Comparison of ENCODE assay signal across 20 cellular contexts in genomic region chr19:32809754-32810153, GRCh38. TPM values are rescaled to one million over a fixed set of nuclear protein-coding genes. Genes with fewer than 3 reads are reported as not detected.
DNase-seq lines count a peak whose midpoint lies in the region; ATAC-seq and TF ChIP-seq lines count a peak whose summit lies in the region.
"Had no signal": no experiment of that assay in that cellular context is flagged by ENCODE, and none has a peak within 500 bp of the region (broad histone marks: within the 10 kb centered on the region; RNA-seq: fewer than 3 reads in every experiment).

No MANE protein-coding gene starts in this region.

- TF ChIP-seq CTCF in LNCaP clone FGC (IDR thresholded peaks at IDR 0.05; ENCODE audit: control insufficient read depth, extremely low read depth, insufficient read depth): no peak
- TF ChIP-seq CTCF in foreskin keratinocyte (conservative IDR thresholded peaks at IDR 0.05): no peak

- H3K4me3 Mint-ChIP-seq in activated CD4-positive, alpha-beta T cell treated with anti-CD3 and anti-CD28 coated beads for 36 hours: no peak overlapping the region
- no peak overlapping the region for H3K4me3 Mint-ChIP-seq in activated CD4-positive, alpha-beta T cell treated with anti-CD3 and anti-CD28 coated beads, Interleukin-2, amount 10 ng/mL, durations not matched to agents 24 days and 14 days
- H3K4me3 Mint-ChIP-seq in activated T-helper 17 cell treated with anti-CD3 and anti-CD28 coated beads, Interleukin-2, amount 50 U/mL, for 72 hours: peak overlapping the region; percentile 29
- H3K4me3 Mint-ChIP-seq in naive thymus-derived CD8-positive, alpha-beta T cell: peak overlapping the region in 8 of 10 donors; percentile 36 to 68 (median 56)
- no peak overlapping the region for H3K4me3 Mint-ChIP-seq in stimulated activated memory B cell treated with anti-CD40 and anti-IgM and Interleukin-4, amounts not matched to agents 10 μg/mL and 1 μg/mL and 100 μg/mL, for 72 hours

- intact Hi-C loops in activated CD4-positive, alpha-beta T cell treated with anti-CD3 and anti-CD28 coated beads for 36 hours (cut with DNase I, micrococcal nuclease): no loop called here
- intact Hi-C loops in activated CD4-positive, alpha-beta T cell treated with anti-CD3 and anti-CD28 coated beads, Interleukin-2, amount 10 ng/mL, durations not matched to agents 24 days and 14 days (cut with micrococcal nuclease): no loop called here

- no peak for DNase-seq in activated CD4-positive, alpha-beta T cell treated with anti-CD3 and anti-CD28 coated beads for 36 hours
- DNase-seq in activated CD4-positive, alpha-beta T cell treated with anti-CD3 and anti-CD28 coated beads, Interleukin-2, amount 10 ng/mL, durations not matched to agents 24 days and 14 days: no peak
- peak; percentile 15 for DNase-seq in LNCaP clone FGC (ENCODE audit: low read depth)
- DNase-seq in naive thymus-derived CD8-positive, alpha-beta T cell: no peak
- DNase-seq in foreskin keratinocyte: no peak
- no peak for DNase-seq in islet precursor cell
- DNase-seq: DND-41, GDM1, GOT3, NCI-H1092, NCI-H1694, NCI-H226, NCI-H526 treated with DMSO at 0.1 percent for 48 hours had no signal

- peak; percentile 39 for ATAC-seq in activated CD4-positive, alpha-beta T cell treated with anti-CD3 and anti-CD28 coated beads for 36 hours
- ATAC-seq in activated T-helper 17 cell treated with anti-CD3 and anti-CD28 coated beads, Interleukin-2, amount 50 U/mL, for 72 hours (replicated peaks): peak; percentile 38
- ATAC-seq in naive thymus-derived CD8-positive, alpha-beta T cell: no peak
- ATAC-seq in foreskin keratinocyte: no peak
- no peak for ATAC-seq in stimulated activated memory B cell treated with anti-CD40 and anti-IgM and Interleukin-4, amounts not matched to agents 10 μg/mL and 1 μg/mL and 100 μg/mL, for 72 hours
- ATAC-seq: GM12878 had no signal

- H3K4me1 ChIP-seq in foreskin keratinocyte: no peaks in the 10 kb centered on the region
- H3K4me1 ChIP-seq: SJSA1 had no signal

- CTCF ChIA-PET in activated CD4-positive, alpha-beta T cell treated with anti-CD3 and anti-CD28 coated beads for 36 hours (lab: Charles Lee): interaction anchor here (0.6 kb wide), 1 partner anchor 27 kb away, joined by 3 read pairs; no protein-coding TSS in a partner anchor

- no peak overlapping the region for H3K27ac Mint-ChIP-seq in activated CD4-positive, alpha-beta T cell treated with anti-CD3 and anti-CD28 coated beads for 36 hours
- no peak overlapping the region for H3K27ac Mint-ChIP-seq in activated CD4-positive, alpha-beta T cell treated with anti-CD3 and anti-CD28 coated beads, Interleukin-2, amount 10 ng/mL, durations not matched to agents 24 days and 14 days
- peak overlapping the region; percentile 51 for H3K27ac Mint-ChIP-seq in activated T-helper 17 cell treated with anti-CD3 and anti-CD28 coated beads, Interleukin-2, amount 50 U/mL, for 72 hours
- H3K27ac Mint-ChIP-seq in naive thymus-derived CD8-positive, alpha-beta T cell: peak overlapping the region in 3 of 10 donors; percentile 37 to 87 (median 86)
- H3K27ac Mint-ChIP-seq in stimulated activated memory B cell treated with anti-CD40 and anti-IgM and Interleukin-4, amounts not matched to agents 10 μg/mL and 1 μg/mL and 100 μg/mL, for 72 hours: no peak overlapping the region

- peak overlapping the region; percentile 4; the same call in 1 of the 2 replicates for H3K4me3 ChIP-seq in LNCaP clone FGC (ENCODE audit: low read depth, low read length)
- H3K4me3 ChIP-seq: GM12878, PC-9, SJSA1 had no signal

- H3K27me3 Mint-ChIP-seq in activated CD4-positive, alpha-beta T cell treated with anti-CD3 and anti-CD28 coated beads for 36 hours: no peaks in the 10 kb centered on the region
- peaks cover 22% of the 10 kb centered on the region for H3K27me3 Mint-ChIP-seq in activated CD4-positive, alpha-beta T cell treated with anti-CD3 and anti-CD28 coated beads, Interleukin-2, amount 10 ng/mL, durations not matched to agents 24 days and 14 days
- no peaks in the 10 kb centered on the region for H3K27me3 Mint-ChIP-seq in activated T-helper 17 cell treated with anti-CD3 and anti-CD28 coated beads, Interleukin-2, amount 50 U/mL, for 72 hours
- H3K27me3 Mint-ChIP-seq in naive thymus-derived CD8-positive, alpha-beta T cell: peaks cover 0 to 8% (median 0%) of the 10 kb centered on the region in 5 donors
- peaks cover 20% of the 10 kb centered on the region for H3K27me3 Mint-ChIP-seq in stimulated activated memory B cell treated with anti-CD40 and anti-IgM and Interleukin-4, amounts not matched to agents 10 μg/mL and 1 μg/mL and 100 μg/mL, for 72 hours

- H3K9me3 Mint-ChIP-seq in activated CD4-positive, alpha-beta T cell treated with anti-CD3 and anti-CD28 coated beads for 36 hours (ENCODE audit: low read depth): no peaks in the 10 kb centered on the region
- H3K9me3 Mint-ChIP-seq in activated CD4-positive, alpha-beta T cell treated with anti-CD3 and anti-CD28 coated beads, Interleukin-2, amount 10 ng/mL, durations not matched to agents 24 days and 14 days: no peaks in the 10 kb centered on the region
- no peaks in the 10 kb centered on the region for H3K9me3 Mint-ChIP-seq in activated T-helper 17 cell treated with anti-CD3 and anti-CD28 coated beads, Interleukin-2, amount 50 U/mL, for 72 hours
- no peaks in the 10 kb centered on the region for H3K9me3 Mint-ChIP-seq in naive thymus-derived CD8-positive, alpha-beta T cell
- H3K9me3 Mint-ChIP-seq in stimulated activated memory B cell treated with anti-CD40 and anti-IgM and Interleukin-4, amounts not matched to agents 10 μg/mL and 1 μg/mL and 100 μg/mL, for 72 hours: no peaks in the 10 kb centered on the region

- peaks cover 22% of the 10 kb centered on the region for H3K4me1 Mint-ChIP-seq in activated CD4-positive, alpha-beta T cell treated with anti-CD3 and anti-CD28 coated beads for 36 hours
- peaks cover 12% of the 10 kb centered on the region for H3K4me1 Mint-ChIP-seq in activated CD4-positive, alpha-beta T cell treated with anti-CD3 and anti-CD28 coated beads, Interleukin-2, amount 10 ng/mL, durations not matched to agents 24 days and 14 days
- H3K4me1 Mint-ChIP-seq in activated T-helper 17 cell treated with anti-CD3 and anti-CD28 coated beads, Interleukin-2, amount 50 U/mL, for 72 hours: peaks cover 7% of the 10 kb centered on the region
- peaks cover 15 to 38% (median 23%) of the 10 kb centered on the region in 4 donors for H3K4me1 Mint-ChIP-seq in naive thymus-derived CD8-positive, alpha-beta T cell
- H3K4me1 Mint-ChIP-seq in stimulated activated memory B cell treated with anti-CD40 and anti-IgM and Interleukin-4, amounts not matched to agents 10 μg/mL and 1 μg/mL and 100 μg/mL, for 72 hours: no peaks in the 10 kb centered on the region

- H3K27me3 ChIP-seq in foreskin keratinocyte: no peaks in the 10 kb centered on the region

- H3K27ac ChIP-seq in foreskin keratinocyte: no peak overlapping the region
- H3K27ac ChIP-seq: C4-2B, PC-9, SJSA1 had no signal

- POLR2A ChIA-PET in activated CD4-positive, alpha-beta T cell treated with anti-CD3 and anti-CD28 coated beads for 36 hours (lab: Charles Lee): interaction anchor here (1.2 kb wide), 1 partner anchor 8 kb away, joined by 3 read pairs; no protein-coding TSS in a partner anchor
- POLR2A ChIA-PET in naive thymus-derived CD8-positive, alpha-beta T cell (lab: Charles Lee): interaction anchor here (1.4 kb wide), 1 partner anchor 9 kb away, joined by 3 read pairs; no protein-coding TSS in a partner anchor

- no peaks in the 10 kb centered on the region for H3K36me3 Mint-ChIP-seq in activated CD4-positive, alpha-beta T cell treated with anti-CD3 and anti-CD28 coated beads for 36 hours (ENCODE audit: low read depth)
- H3K36me3 Mint-ChIP-seq in activated CD4-positive, alpha-beta T cell treated with anti-CD3 and anti-CD28 coated beads, Interleukin-2, amount 10 ng/mL, durations not matched to agents 24 days and 14 days (ENCODE audit: low read depth): no peaks in the 10 kb centered on the region
- no peaks in the 10 kb centered on the region for H3K36me3 Mint-ChIP-seq in activated T-helper 17 cell treated with anti-CD3 and anti-CD28 coated beads, Interleukin-2, amount 50 U/mL, for 72 hours (ENCODE audit: low read depth)
- H3K36me3 Mint-ChIP-seq in naive thymus-derived CD8-positive, alpha-beta T cell: no peaks in the 10 kb centered on the region
- H3K36me3 Mint-ChIP-seq in stimulated activated memory B cell treated with anti-CD40 and anti-IgM and Interleukin-4, amounts not matched to agents 10 μg/mL and 1 μg/mL and 100 μg/mL, for 72 hours: no peaks in the 10 kb centered on the region

RNA-seq across cellular contexts. Expression of gene SLC7A9, which starts 59.8 kb away (rescaled TPM):
- under 1 TPM in 1 of 2 experiments, not detected in 1; 0.14 TPM for total RNA-seq in activated CD4-positive, alpha-beta T cell treated with anti-CD3 and anti-CD28 coated beads for 36 hours
- total RNA-seq in activated CD4-positive, alpha-beta T cell treated with anti-CD3 and anti-CD28 coated beads, Interleukin-2, amount 10 ng/mL, durations not matched to agents 24 days and 14 days: 0.12 TPM in 1 of 2 replicates, not detected in the other
- under 1 TPM in 1 of 2 donors, not detected in 1; 0.56 TPM for total RNA-seq in activated T-helper 17 cell treated with anti-CD3 and anti-CD28 coated beads, Interleukin-2, amount 50 U/mL, for 72 hours
- 1 to 10 TPM in 1 of 2 experiments, under 1 TPM in 1; 0.93 to 1.5 TPM for total RNA-seq in naive thymus-derived CD8-positive, alpha-beta T cell
- polyA plus RNA-seq in naive thymus-derived CD8-positive, alpha-beta T cell: not detected
- total RNA-seq in foreskin keratinocyte: not detected in 2 replicates
- 0.03 TPM in 1 of 2 replicates, not detected in the other for polyA plus RNA-seq in foreskin keratinocyte
- total RNA-seq: LHCN-M2, SJSA1 had no signal
- polyA plus RNA-seq: GM12878 had no signal

Comparison
In these comparisons a context has a peak if more than half of its experiments do, and no peak if none do; other contexts are left out.
1. ATAC-seq: peak in activated CD4-positive, alpha-beta T cell treated with anti-CD3 and anti-CD28 coated beads for 36 hours (single experiment) and activated T-helper 17 cell treated with anti-CD3 and anti-CD28 coated beads, Interleukin-2, amount 50 U/mL, for 72 hours (single experiment); none in naive thymus-derived CD8-positive, alpha-beta T cell (0 of 2), foreskin keratinocyte (single experiment) and stimulated activated memory B cell treated with anti-CD40 and anti-IgM and Interleukin-4, amounts not matched to agents 10 μg/mL and 1 μg/mL and 100 μg/mL, for 72 hours (single experiment).
2. H3K4me3 Mint-ChIP-seq: peak in activated T-helper 17 cell treated with anti-CD3 and anti-CD28 coated beads, Interleukin-2, amount 50 U/mL, for 72 hours (single experiment) and naive thymus-derived CD8-positive, alpha-beta T cell (8 of 10); none in activated CD4-positive, alpha-beta T cell treated with anti-CD3 and anti-CD28 coated beads for 36 hours (single experiment), activated CD4-positive, alpha-beta T cell treated with anti-CD3 and anti-CD28 coated beads, Interleukin-2, amount 10 ng/mL, durations not matched to agents 24 days and 14 days (single experiment) and stimulated activated memory B cell treated with anti-CD40 and anti-IgM and Interleukin-4, amounts not matched to agents 10 μg/mL and 1 μg/mL and 100 μg/mL, for 72 hours (single experiment).